16 cellular contexts compared by ENCODE assay signal in the genomic region with DNA sequence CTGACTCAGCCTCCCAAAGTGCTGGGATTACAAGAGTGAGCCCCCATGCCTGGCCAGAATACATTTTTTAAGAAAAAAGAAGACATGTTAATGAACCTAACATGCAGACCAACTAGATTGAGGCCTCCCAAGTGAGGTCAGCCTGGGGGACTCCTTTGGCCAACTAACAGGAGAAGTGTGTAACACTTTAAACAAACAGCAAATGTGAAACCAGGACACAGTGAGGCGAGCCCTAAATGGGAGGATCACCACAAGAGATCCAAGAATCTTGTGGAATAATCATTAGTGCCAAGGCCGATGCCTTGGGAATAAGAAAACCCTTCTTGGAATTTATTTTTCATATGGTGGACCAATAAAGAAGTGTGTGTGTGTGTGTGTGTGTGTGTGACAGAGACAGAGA.
DNase-seq lines count a peak whose midpoint lies in the region; ATAC-seq and TF ChIP-seq lines count a peak whose summit lies in the region.
"Had no signal": no experiment of that assay in that cellular context is flagged by ENCODE, and none has a peak within 500 bp of the region (broad histone marks: within the 10 kb centered on the region; RNA-seq: fewer than 3 reads in every experiment).

No MANE protein-coding gene starts in this region.

- peak; percentile 96 for DNase-seq in AG10803 (ENCODE audit: low read depth)
- DNase-seq in activated T-helper 1 cell treated with anti-CD3 and anti-CD28 coated beads, Interleukin-12 subunit alpha, Interleukin-12 subunit beta, Interleukin-2, Interleukin-4 antibody, amounts not matched to agents 30 ng/mL and 10 ng/mL and 1 ng/mL, durations not matched to agents 14 hours and 24 hours and 36 hours (ENCODE audit: low spot score), result no peak
- peak in 1 of 5 donors; percentile 50 for DNase-seq in heart left ventricle
- peak; percentile 55 for DNase-seq in sciatic nerve (ENCODE audit: low spot score)
- no peak for DNase-seq in ureter (ENCODE audit: low spot score)
- no peak for DNase-seq in tibial nerve (ENCODE audit: low spot score in 2 of 2)
- DNase-seq in NCI-H1105 (lab: John Stamatoyannopoulos, UW), result no peak
- DNase-seq: naive thymus-derived CD8-positive, alpha-beta T cell; NCI-H526 treated with DMSO at 0.1 percent for 48 hours; PC-9; WERI-Rb-1 had no signal

- H3K9me3 ChIP-seq in heart left ventricle (no peaks in the 10 kb centered on the region), tibial nerve (no peaks in the 10 kb centered on the region)

- H3K9me3 Mint-ChIP-seq in activated T-helper 1 cell treated with anti-CD3 and anti-CD28 coated beads, Interleukin-12 subunit alpha, Interleukin-12 subunit beta, Interleukin-2, Interleukin-4 antibody, amounts not matched to agents 30 ng/mL and 10 ng/mL and 1 ng/mL, durations not matched to agents 14 hours and 24 hours and 36 hours, result no peaks in the 10 kb centered on the region
- H3K9me3 Mint-ChIP-seq: naive thymus-derived CD8-positive, alpha-beta T cell; stimulated activated memory B cell treated with anti-CD40 and anti-IgM and Interleukin-4, amounts not matched to agents 10 μg/mL and 1 μg/mL and 100 μg/mL, for 72 hours had no signal

- no peak for TF ChIP-seq EP300 in tibial nerve (IDR thresholded peaks at IDR 0.05)

- WGBS in heart left ventricle, 4 donors, result 57 to 83% (median 65%) methylated on average over 2 of the region's 2 CpGs
- WGBS in tibial nerve, 2 donors, result 50 to 60% methylated on average over 2 of the region's 2 CpGs

- H3K4me3 ChIP-seq in AG10803 (ENCODE audit: low read length), result 0 out of 2 replicates have a peak overlapping the region, but pooled peaks have one; percentile 4
- no peak overlapping the region for H3K4me3 ChIP-seq in heart left ventricle
- H3K4me3 ChIP-seq in tibial nerve, result no peak overlapping the region
- H3K4me3 ChIP-seq: PC-9 had no signal

- H3K4me1 ChIP-seq in heart left ventricle, result peaks cover 0 to 61% (median 16%) of the 10 kb centered on the region in 12 donors
- H3K4me1 ChIP-seq in tibial nerve, result peaks cover 0 to 59% (median 6%) of the 10 kb centered on the region in 4 donors

- ATAC-seq in heart left ventricle (peak; percentile 41 to 60 (median 56)), sciatic nerve (peak; percentile 82), HG03139 (IDR thresholded peaks at IDR 0.05; ENCODE audit: unreplicated experiment) (no peak)
- ATAC-seq: left colon; naive thymus-derived CD8-positive, alpha-beta T cell; stimulated activated memory B cell treated with anti-CD40 and anti-IgM and Interleukin-4, amounts not matched to agents 10 μg/mL and 1 μg/mL and 100 μg/mL, for 72 hours had no signal

- intact Hi-C loops in activated T-helper 1 cell treated with anti-CD3 and anti-CD28 coated beads, Interleukin-12 subunit alpha, Interleukin-12 subunit beta, Interleukin-2, Interleukin-4 antibody, amounts not matched to agents 30 ng/mL and 10 ng/mL and 1 ng/mL, durations not matched to agents 14 hours and 24 hours and 36 hours (cut with micrococcal nuclease), result no loop called here
- intact Hi-C loops in heart left ventricle (cut with DNase I), result no loop called here
- intact Hi-C loops in sciatic nerve (cut with DNase I), result no loop called here

- H3K36me3 ChIP-seq in heart left ventricle (no peaks in the 10 kb centered on the region), tibial nerve (no peaks in the 10 kb centered on the region)
- H3K36me3 ChIP-seq: WERI-Rb-1 had no signal

- H3K4me3 Mint-ChIP-seq in activated T-helper 1 cell treated with anti-CD3 and anti-CD28 coated beads, Interleukin-12 subunit alpha, Interleukin-12 subunit beta, Interleukin-2, Interleukin-4 antibody, amounts not matched to agents 30 ng/mL and 10 ng/mL and 1 ng/mL, durations not matched to agents 14 hours and 24 hours and 36 hours, result no peak overlapping the region
- H3K4me3 Mint-ChIP-seq: activated naive CD8-positive, alpha-beta T cell; naive thymus-derived CD8-positive, alpha-beta T cell; stimulated activated memory B cell treated with anti-CD40 and anti-IgM and Interleukin-4, amounts not matched to agents 10 μg/mL and 1 μg/mL and 100 μg/mL, for 72 hours had no signal

- H3K36me3 Mint-ChIP-seq in activated T-helper 1 cell treated with anti-CD3 and anti-CD28 coated beads, Interleukin-12 subunit alpha, Interleukin-12 subunit beta, Interleukin-2, Interleukin-4 antibody, amounts not matched to agents 30 ng/mL and 10 ng/mL and 1 ng/mL, durations not matched to agents 14 hours and 24 hours and 36 hours (ENCODE audit: low read depth), result peaks cover 6% of the 10 kb centered on the region
- H3K36me3 Mint-ChIP-seq: naive thymus-derived CD8-positive, alpha-beta T cell; stimulated activated memory B cell treated with anti-CD40 and anti-IgM and Interleukin-4, amounts not matched to agents 10 μg/mL and 1 μg/mL and 100 μg/mL, for 72 hours had no signal

- no peak for TF ChIP-seq POLR2A in heart left ventricle (IDR thresholded peaks at IDR 0.05)
- TF ChIP-seq POLR2A in tibial nerve (IDR thresholded peaks at IDR 0.05), result no peak

- H3K27ac ChIP-seq in heart left ventricle (peak overlapping the region in 10 of 12 donors; percentile 10 to 88 (median 53)), tibial nerve (peak overlapping the region in 1 of 4 donors; percentile 23)
- H3K27ac ChIP-seq: KMS-11, PC-9, WERI-Rb-1 had no signal

- no peak for TF ChIP-seq CTCF in AG10803 (conservative IDR thresholded peaks at IDR 0.05; ENCODE audit: low read length)
- TF ChIP-seq CTCF in heart left ventricle (IDR thresholded peaks at IDR 0.05), result no peak
- no peak for TF ChIP-seq CTCF in tibial nerve (IDR thresholded peaks at IDR 0.05)

- H3K27me3 Mint-ChIP-seq in activated T-helper 1 cell treated with anti-CD3 and anti-CD28 coated beads, Interleukin-12 subunit alpha, Interleukin-12 subunit beta, Interleukin-2, Interleukin-4 antibody, amounts not matched to agents 30 ng/mL and 10 ng/mL and 1 ng/mL, durations not matched to agents 14 hours and 24 hours and 36 hours (ENCODE audit: insufficient read depth), result no peaks in the 10 kb centered on the region
- H3K27me3 Mint-ChIP-seq: activated naive CD8-positive, alpha-beta T cell; naive thymus-derived CD8-positive, alpha-beta T cell had no signal

- H3K27me3 ChIP-seq in heart left ventricle (no peaks in the 10 kb centered on the region), tibial nerve (no peaks in the 10 kb centered on the region)

- peaks cover 57% of the 10 kb centered on the region for H3K4me1 Mint-ChIP-seq in activated T-helper 1 cell treated with anti-CD3 and anti-CD28 coated beads, Interleukin-12 subunit alpha, Interleukin-12 subunit beta, Interleukin-2, Interleukin-4 antibody, amounts not matched to agents 30 ng/mL and 10 ng/mL and 1 ng/mL, durations not matched to agents 14 hours and 24 hours and 36 hours (ENCODE audit: low read depth)

- peak overlapping the region; percentile 13 for H3K27ac Mint-ChIP-seq in activated T-helper 1 cell treated with anti-CD3 and anti-CD28 coated beads, Interleukin-12 subunit alpha, Interleukin-12 subunit beta, Interleukin-2, Interleukin-4 antibody, amounts not matched to agents 30 ng/mL and 10 ng/mL and 1 ng/mL, durations not matched to agents 14 hours and 24 hours and 36 hours
- H3K27ac Mint-ChIP-seq: stimulated activated memory B cell treated with anti-CD40 and anti-IgM and Interleukin-4, amounts not matched to agents 10 μg/mL and 1 μg/mL and 100 μg/mL, for 72 hours had no signal

Comparison
In these comparisons a context has a peak if more than half of its experiments do, and no peak if none do; other contexts are left out.
1. DNase-seq: peak in AG10803 (single experiment) and sciatic nerve (single experiment); none in activated T-helper 1 cell treated with anti-CD3 and anti-CD28 coated beads, Interleukin-12 subunit alpha, Interleukin-12 subunit beta, Interleukin-2, Interleukin-4 antibody, amounts not matched to agents 30 ng/mL and 10 ng/mL and 1 ng/mL, durations not matched to agents 14 hours and 24 hours and 36 hours (single experiment), ureter (single experiment), tibial nerve (0 of 2) and NCI-H1105 (single experiment).